8 cellular contexts compared by ENCODE assay signal in the genomic region with DNA sequence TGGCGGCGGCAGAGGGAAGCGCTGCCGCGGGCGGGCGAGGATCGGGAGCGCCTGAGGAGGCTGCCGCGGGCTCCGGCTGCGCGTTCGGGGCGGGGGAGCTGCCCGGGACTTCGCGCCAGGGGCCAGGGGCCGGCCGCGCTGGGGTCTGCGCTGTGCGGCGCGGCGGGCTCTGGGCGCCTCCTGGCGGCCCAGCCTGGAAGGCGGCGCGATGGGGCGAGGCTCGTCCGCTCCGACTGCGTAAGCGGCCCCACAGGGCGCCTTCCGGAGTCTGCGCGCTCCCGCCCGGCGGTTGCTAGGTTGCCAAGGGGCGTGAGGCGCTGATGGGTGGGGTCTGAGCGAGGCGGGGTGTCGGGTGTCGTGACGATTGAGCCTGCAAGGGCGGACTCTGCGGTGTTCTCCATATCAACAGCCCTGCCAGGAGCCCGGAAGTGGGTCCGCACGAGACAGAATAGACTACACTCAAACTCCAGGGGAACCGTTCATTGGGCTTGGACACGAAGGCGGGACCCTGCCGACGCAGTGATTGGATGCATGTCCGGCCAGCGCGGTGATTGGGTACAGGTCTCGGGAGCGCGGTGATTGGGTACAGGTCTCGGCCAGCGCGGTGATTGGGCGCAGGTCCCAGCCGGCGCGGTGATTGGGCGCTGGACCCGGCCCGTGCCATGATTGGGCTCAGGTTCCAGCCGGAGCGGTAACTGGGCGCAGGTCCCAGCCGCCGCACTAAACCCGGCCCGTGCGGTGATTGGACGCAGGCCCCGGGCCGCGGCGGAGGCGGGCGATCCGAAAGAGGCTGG. TPM values are rescaled to one million over a fixed set of nuclear protein-coding genes. Genes with fewer than 3 reads are reported as not detected.
DNase-seq lines count a peak whose midpoint lies in the region; ATAC-seq, FAIRE-seq and TF ChIP-seq lines count a peak whose summit lies in the region.

A gene with protein sequence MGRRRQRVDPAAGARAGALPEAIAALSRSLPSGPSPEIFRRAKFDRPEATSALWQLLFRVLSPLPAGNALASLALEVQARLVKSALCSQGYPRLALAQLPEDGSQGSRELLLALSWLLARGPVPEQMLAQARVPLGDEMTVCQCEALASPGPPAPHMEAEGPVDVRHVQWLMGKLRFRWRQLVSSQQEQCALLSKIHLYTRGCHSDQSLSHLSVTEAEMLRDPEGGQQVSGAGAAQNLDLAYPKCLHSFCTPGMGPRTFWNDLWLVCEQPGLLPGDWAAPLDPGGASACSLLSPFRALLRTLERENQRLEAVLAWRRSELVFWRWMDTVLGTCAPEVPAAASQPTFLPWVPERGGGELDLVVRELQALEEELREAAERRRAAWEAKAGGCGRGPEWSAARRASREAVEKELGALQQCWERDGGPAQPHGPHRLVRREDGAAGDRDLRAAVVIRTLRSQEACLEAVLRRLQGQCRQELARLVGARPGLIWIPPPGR (plus strand): TSS at position 675 of the 794 bp plus-strand sequence. CDS start 130 bp downstream, outside the sequence.

- H3K79me2 ChIP-seq in H9 (ENCODE audit: insufficient read depth, low read length): no peaks in the 10 kb centered on the region

- H3K4ac ChIP-seq in H9 (ENCODE audit: low read depth, low read length): no peak within 1 kb of the TSS

- peak within 1 kb of the TSS; percentile 89 to 98 (median 94); a peak in 4 of 7 replicates for H3K27ac Mint-ChIP-seq in H9
- H3K27ac Mint-ChIP-seq in natural killer cell: peak within 1 kb of the TSS; percentile 94 to 100

- no peak within 1 kb of the TSS for H3K27ac ChIP-seq in H9 (ENCODE audit: insufficient read length, low read depth, low read length)

- H2BK5ac ChIP-seq in H9 (ENCODE audit: insufficient read length, low read length): no peak within 1 kb of the TSS

- H3K14ac ChIP-seq in H9 (ENCODE audit: insufficient read depth, low read length): peak within 1 kb of the TSS; percentile 82

- H3K4me3 Mint-ChIP-seq in H9 (peak within 1 kb of the TSS; percentile 83 to 88), natural killer cell (peak within 1 kb of the TSS; percentile 91)

- H2BK20ac ChIP-seq in H9 (ENCODE audit: low read depth, low read length, poor library complexity, severe bottlenecking): no peak within 1 kb of the TSS

- no peaks in the 10 kb centered on the region for H3K9me3 ChIP-seq in H9 (ENCODE audit: control insufficient read depth, low read depth, low read length)

- H2AFZ ChIP-seq in H9 (ENCODE audit: low read length): no peak within 1 kb of the TSS

- no peak within 1 kb of the TSS for H3T11ph ChIP-seq in H9 (ENCODE audit: low read length)

- no peaks in the 10 kb centered on the region for H4K20me1 ChIP-seq in H9 (ENCODE audit: control insufficient read depth, insufficient read depth, insufficient read length)

- FAIRE-seq in G401.6 (lab: Jason Lieb, UNC): peak; percentile 99

- TF ChIP-seq CTCF in H9 (conservative IDR thresholded peaks at IDR 0.05) (peak; percentile 74), natural killer cell (IDR thresholded peaks at IDR 0.05) (peak; percentile 74)

- no peaks in the 10 kb centered on the region for H3K4me1 ChIP-seq in H9 (ENCODE audit: insufficient read depth, low read length)

- H3K27me3 Mint-ChIP-seq in H9 (ENCODE audit: low read depth) (peaks cover 37% of the 10 kb centered on the region), natural killer cell (ENCODE audit: low read depth in 2 of 2) (no peaks in the 10 kb centered on the region)

- H2AK5ac ChIP-seq in H9 (ENCODE audit: insufficient read length, low read length): no peak within 1 kb of the TSS

- no peak within 1 kb of the TSS for H3K9ac ChIP-seq in H9 (ENCODE audit: extremely low read depth, insufficient read length, low read length)

- no CpG with 5 or more reads among the region's 94 CpGs for WGBS in H9 (ENCODE audit: extremely low coverage, insufficient read length, low lambda C conversion rate)

- H3K18ac ChIP-seq in H9 (ENCODE audit: insufficient read length, low read depth, low read length): peak within 1 kb of the TSS; percentile 61

- H4K91ac ChIP-seq in H9 (ENCODE audit: insufficient read length, low read depth, low read length): no peak within 1 kb of the TSS

- H3K4me1 Mint-ChIP-seq in H9 (peaks cover 4 to 14% of the 10 kb centered on the region in 2 experiments), natural killer cell (peaks cover 21 to 48% of the 10 kb centered on the region in 2 donors)

- H3K56ac ChIP-seq in H9 (ENCODE audit: insufficient read length, low read depth, low read length): no peak within 1 kb of the TSS

- H2BK120ac ChIP-seq in H9 (ENCODE audit: low read depth, low read length, poor library complexity, severe bottlenecking): no peak within 1 kb of the TSS

- no peak within 1 kb of the TSS for H2BK15ac ChIP-seq in H9 (ENCODE audit: low read depth, low read length)

- H2BK12ac ChIP-seq in H9 (ENCODE audit: insufficient read length, low read depth, low read length): no peak within 1 kb of the TSS

- H3K36me3 Mint-ChIP-seq in H9 (ENCODE audit: insufficient read depth in 1 of 3, low read depth in 3 of 3) (peaks cover 0 to 5% (median 0%) of the 10 kb centered on the region in 3 experiments; a peak in 2 of 7 replicates), natural killer cell (no peaks in the 10 kb centered on the region)

- H4K8ac ChIP-seq in H9 (replicated peaks; ENCODE audit: insufficient read length, low read depth, low read length): no peak within 1 kb of the TSS

- intact Hi-C loops in natural killer cell (cut with micrococcal nuclease): loop anchor here (1.0 to 5.0 kb wide), 6 partner anchors 8 to 469 kb away; a partner anchor contains a TSS

- ATAC-seq in natural killer cell: peak; percentile 65 to 85 (median 70)

- peaks cover 26% of the 10 kb centered on the region; the same call in 1 of the 2 replicates for H3K27me3 ChIP-seq in H9 (ENCODE audit: insufficient read depth, low read length)

- H3K9me3 Mint-ChIP-seq in H9: peaks cover 0 to 4% of the 10 kb centered on the region in 2 experiments; a peak in 1 of 5 replicates
- H3K9me3 Mint-ChIP-seq in natural killer cell: no peaks in the 10 kb centered on the region

- H3K4me2 ChIP-seq in H9 (ENCODE audit: insufficient read depth, insufficient read length, low read length): peak within 1 kb of the TSS; percentile 42

- H3K23ac ChIP-seq in H9 (ENCODE audit: insufficient read length, low read depth, low read length): no peak within 1 kb of the TSS

- DNase-seq in H9 (peak; percentile 99), M059J (ENCODE audit: low read depth) (peak; percentile 99), SHP77 (lab: John Stamatoyannopoulos, UW) (peak; percentile 99 to 100), fibroblast of peridontal ligament (ENCODE audit: extremely low read depth) (peak; percentile 100), natural killer cell (peak; percentile 98)
- DNase-seq in activated effector memory CD4-positive, alpha-beta T cell treated with Interleukin-2 at 50 U/mL for 16 hours: peak; percentile 98
- peak; percentile 99 for DNase-seq in stimulated activated naive CD4-positive, alpha-beta T cell treated with Interleukin-2 at 50 U/mL for 16 hours (lab: John Stamatoyannopoulos, UW)

- H3K79me1 ChIP-seq in H9 (ENCODE audit: insufficient read depth, low read depth, low read length, poor library complexity, severe bottlenecking): no peaks in the 10 kb centered on the region

- no peak within 1 kb of the TSS for H4K5ac ChIP-seq in H9 (ENCODE audit: insufficient read length, low read depth, low read length)

- peaks cover 6% of the 10 kb centered on the region for H3K23me2 ChIP-seq in H9 (ENCODE audit: insufficient read length, low read depth, low read length, poor library complexity, severe bottlenecking)

RNA-seq across cellular contexts. Expression of the gene that starts here (rescaled TPM):
- 26.2 TPM in 2 replicates for total RNA-seq in H9 (2021)
- 10.2 and 22.4 TPM in 2 replicates for total RNA-seq in M059J (2014; rRNA removed; shearing (Covaris generic))
- 100 to 1,000 TPM in 2 of 3 donors, 10 to 100 TPM in 1; 70.0 to 233 (median 112) TPM for total RNA-seq in natural killer cell
